9 cellular contexts compared by ENCODE assay signal in the genomic region with DNA sequence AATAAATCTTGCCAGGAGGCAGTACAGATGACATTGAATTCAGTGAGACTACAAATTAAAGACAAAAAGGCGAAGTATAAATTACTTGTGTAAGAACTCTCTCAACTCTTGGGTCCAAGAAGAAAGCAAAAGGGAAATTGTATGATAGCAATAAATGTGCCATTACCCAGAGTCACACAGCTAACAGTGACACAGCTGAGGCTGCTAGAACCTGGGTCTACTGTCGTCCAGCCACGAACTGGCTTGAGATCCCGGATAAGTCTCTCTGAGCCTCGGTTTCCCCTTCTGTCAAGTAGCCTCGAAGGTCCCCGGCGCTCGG. TPM values are rescaled to one million over a fixed set of nuclear protein-coding genes. Genes with fewer than 3 reads are reported as not detected.
DNase-seq lines count a peak whose midpoint lies in the region; ATAC-seq and TF ChIP-seq lines count a peak whose summit lies in the region.
"Had no signal": no experiment of that assay in that cellular context is flagged by ENCODE, and none has a peak within 500 bp of the region (broad histone marks: within the 10 kb centered on the region; RNA-seq: fewer than 3 reads in every experiment).

No MANE protein-coding gene starts in this region.

- ATAC-seq in T-helper 17 cell, result peak; percentile 20
- peak; percentile 17 for ATAC-seq in stimulated activated naive CD8-positive, alpha-beta T cell treated with anti-CD3 and anti-CD28 coated beads, Interleukin-15, Interleukin-2, amounts not matched to agents 100 U/mL and 50 U/mL, for 24 hours
- no peak for ATAC-seq in HG03442 (IDR thresholded peaks at IDR 0.05; ENCODE audit: unreplicated experiment)
- ATAC-seq in GM18868 (IDR thresholded peaks at IDR 0.05; ENCODE audit: unreplicated experiment), result no peak

- H3K4me2 ChIP-seq in hepatocyte, result peak overlapping the region; percentile 91

- 6% methylated on average over 9 of the region's 9 CpGs for WGBS in hepatocyte (ENCODE audit: low lambda C conversion rate, missing lambda C conversion rate)

- peaks cover 13% of the 10 kb centered on the region for H3K4me1 Mint-ChIP-seq in T-helper 17 cell

- DNase-seq in DMS53 treated with DMSO at 0.1 percent for 48 hours (lab: John Stamatoyannopoulos, UW; ENCODE audit: unreplicated experiment) (peak; percentile 89), DMS53 (lab: John Stamatoyannopoulos, UW) (no peak), T-helper 17 cell (no peak), hepatocyte (ENCODE audit: low spot score) (no peak), foreskin melanocyte (no peak)
- DNase-seq in stimulated activated naive CD8-positive, alpha-beta T cell treated with anti-CD3 and anti-CD28 coated beads, Interleukin-15, Interleukin-2, amounts not matched to agents 100 U/mL and 50 U/mL, for 24 hours, result no peak

- peaks cover 36% of the 10 kb centered on the region for H3K4me1 ChIP-seq in hepatocyte (ENCODE audit: insufficient read depth)

- peak overlapping the region; percentile 26 for H3K27ac ChIP-seq in hepatocyte
- H3K27ac ChIP-seq: 22Rv1 had no signal

- peak overlapping the region; percentile 53 for H2AFZ ChIP-seq in hepatocyte

- no peak overlapping the region for H3K27ac Mint-ChIP-seq in T-helper 17 cell

- H3K4me3 Mint-ChIP-seq in T-helper 17 cell, result peak overlapping the region; percentile 80

- H3K27me3 ChIP-seq in hepatocyte, result no peaks in the 10 kb centered on the region

- H3K4me3 ChIP-seq in hepatocyte, result peak overlapping the region; percentile 57

- peaks cover 7% of the 10 kb centered on the region for H4K20me1 ChIP-seq in hepatocyte (ENCODE audit: insufficient read depth, poor library complexity, severe bottlenecking)

- no peaks in the 10 kb centered on the region for H3K9me2 ChIP-seq in hepatocyte (replicated peaks; ENCODE audit: insufficient read depth)

- peaks cover 33% of the 10 kb centered on the region for H3K79me2 ChIP-seq in hepatocyte

- H3K27me3 Mint-ChIP-seq in T-helper 17 cell, result peaks cover 66% of the 10 kb centered on the region

- no peak for TF ChIP-seq CTCF in hepatocyte (IDR thresholded peaks at IDR 0.05; ENCODE audit: poor library complexity)

- no peaks in the 10 kb centered on the region for H3K36me3 ChIP-seq in hepatocyte (replicated peaks; ENCODE audit: insufficient read depth, low read depth)

- no peaks in the 10 kb centered on the region for H3K9me3 ChIP-seq in T-helper 17 cell (ENCODE audit: control insufficient read depth, low read length, poor library complexity, severe bottlenecking)
- no peaks in the 10 kb centered on the region for H3K9me3 ChIP-seq in hepatocyte (ENCODE audit: low read depth)

- H3K36me3 Mint-ChIP-seq in T-helper 17 cell (ENCODE audit: low read depth), result peaks cover 4% of the 10 kb centered on the region

RNA-seq across cellular contexts. Expression of a gene that starts 0.4 kb away (rescaled TPM):
- total RNA-seq in T-helper 17 cell (not detected), hepatocyte (27.7 and 28.3 TPM in 2 replicates)
- polyA plus RNA-seq in hepatocyte, result 16.4 and 21.9 TPM in 2 replicates

Comparison
In these comparisons a context has a peak if more than half of its experiments do, and no peak if none do; other contexts are left out.
1. ATAC-seq: peak in T-helper 17 cell (single experiment) and stimulated activated naive CD8-positive, alpha-beta T cell treated with anti-CD3 and anti-CD28 coated beads, Interleukin-15, Interleukin-2, amounts not matched to agents 100 U/mL and 50 U/mL, for 24 hours (single experiment); none in HG03442 (single experiment) and GM18868 (single experiment).
2. RNA of a gene that starts 0.4 kb away (total RNA-seq): 27.7 to 28.3 TPM in hepatocyte; not detected in T-helper 17 cell; every median in the first group is over 10 times any median in the second.